Comparison of ENCODE assay signal across 9 cellular contexts in the genomic region with DNA sequence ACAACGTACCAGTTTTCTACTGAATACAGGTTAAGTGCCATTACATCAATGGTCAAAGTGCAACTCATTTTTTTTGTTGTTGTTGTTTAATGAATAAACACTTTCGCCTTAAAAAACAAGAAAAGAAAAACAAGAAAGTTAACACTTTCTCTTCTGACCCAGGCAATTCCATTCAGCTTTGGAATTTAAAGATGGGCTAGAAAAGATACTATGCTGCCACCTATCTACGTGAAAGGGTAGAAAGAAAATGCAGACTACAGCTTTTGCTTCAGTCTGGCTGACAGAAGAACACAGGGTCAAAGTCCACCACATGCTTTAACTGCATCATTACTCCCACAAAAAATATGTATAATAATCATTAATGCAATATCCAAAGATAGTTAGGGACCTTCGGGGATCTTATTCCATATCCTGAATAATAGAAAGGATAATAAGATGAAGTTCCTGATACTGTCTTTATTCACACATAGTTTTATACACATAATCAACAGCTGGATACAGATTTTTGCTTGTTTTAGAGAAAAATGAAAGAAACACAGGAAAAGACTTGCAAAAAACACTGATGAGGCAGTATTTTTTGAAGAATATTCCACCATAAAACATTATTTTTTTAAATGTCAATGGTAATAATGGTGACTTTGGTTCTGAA. TPM values are rescaled to one million over a fixed set of nuclear protein-coding genes. Genes with fewer than 3 reads are reported as not detected.
DNase-seq lines count a peak whose midpoint lies in the region; ATAC-seq, FAIRE-seq and TF ChIP-seq lines count a peak whose summit lies in the region.
"Had no signal": no experiment of that assay in that cellular context is flagged by ENCODE, and none has a peak within 500 bp of the region (broad histone marks: within the 10 kb centered on the region; RNA-seq: fewer than 3 reads in every experiment).

No MANE protein-coding gene starts in this region.

- no peak overlapping the region for H3K27ac Mint-ChIP-seq in neural crest cell (ENCODE audit: unreplicated experiment)
- H3K27ac Mint-ChIP-seq: naive B cell had no signal

- H3K36me3 Mint-ChIP-seq in neural crest cell (ENCODE audit: low read depth), result peaks cover 44% of the 10 kb centered on the region

- ATAC-seq in HG03196 (IDR thresholded peaks at IDR 0.05; ENCODE audit: unreplicated experiment), result no peak
- ATAC-seq in GM18502 (IDR thresholded peaks at IDR 0.05; ENCODE audit: poor library complexity, unreplicated experiment), result no peak
- ATAC-seq in HG03521 (IDR thresholded peaks at IDR 0.05; ENCODE audit: unreplicated experiment), result no peak
- ATAC-seq in HG03025 (IDR thresholded peaks at IDR 0.05; ENCODE audit: low FRiP score, unreplicated experiment), result no peak

- TF ChIP-seq CTCF in cardiac fibroblast (IDR thresholded peaks at IDR 0.05; ENCODE audit: low read depth, low read length), result peak; percentile 45
- peak; percentile 72 for TF ChIP-seq CTCF in neural crest cell (conservative IDR thresholded peaks at IDR 0.05)

- H3K4me3 Mint-ChIP-seq in neural crest cell, result no peak overlapping the region
- H3K4me3 Mint-ChIP-seq: naive B cell had no signal

- peak; percentile 39 for FAIRE-seq in GM18507 (lab: Jason Lieb, UNC)

- H3K4me1 Mint-ChIP-seq in neural crest cell, result no peaks in the 10 kb centered on the region

- no peaks in the 10 kb centered on the region for H3K27me3 Mint-ChIP-seq in neural crest cell (ENCODE audit: low read depth)
- H3K27me3 Mint-ChIP-seq: naive B cell had no signal

- peaks cover 13% of the 10 kb centered on the region for H3K9me3 Mint-ChIP-seq in neural crest cell

- H3K4me3 ChIP-seq in cardiac fibroblast (replicated peaks in 1 of 2; ENCODE audit: low read depth in 2 of 2, low read length in 2 of 2), result no peak overlapping the region

- no peak for DNase-seq in GM18507 (ENCODE audit: extremely low spot score, insufficient read length, low read depth)
- peak; percentile 16 for DNase-seq in NCI-H2171 treated with DMSO at 0.1 percent for 48 hours (lab: John Stamatoyannopoulos, UW)
- DNase-seq in cardiac fibroblast (ENCODE audit: low read depth in 2 of 2), result peak; percentile 22 to 48
- DNase-seq in neural crest cell (ENCODE audit: low read depth, low spot score), result no peak
- DNase-seq: naive B cell had no signal

RNA-seq across cellular contexts. Expression of a gene that starts 40.4 kb away (rescaled TPM):
- total RNA-seq in neural crest cell, result 13.2 and 13.8 TPM in 2 replicates

Comparison
In these comparisons a context has a peak if more than half of its experiments do, and no peak if none do; other contexts are left out.
1. DNase-seq: peak in NCI-H2171 treated with DMSO at 0.1 percent for 48 hours (single experiment) and cardiac fibroblast (2 of 2); none in GM18507 (single experiment) and neural crest cell (single experiment).